5 cellular contexts compared by ENCODE assay signal in genomic region chr2:3569656-3570055, GRCh38. TPM values are rescaled to one million over a fixed set of nuclear protein-coding genes. Genes with fewer than 3 reads are reported as not detected.
"Had no signal": no experiment of that assay in that cellular context is flagged by ENCODE, and none has a peak within 500 bp of the region (broad histone marks: within the 10 kb centered on the region; RNA-seq: fewer than 3 reads in every experiment).

No MANE protein-coding gene starts in this region.

RNA-seq across cellular contexts. Expression of gene COLEC11, which starts 25.3 kb away (rescaled TPM):
- total RNA-seq: activated B cell treated with CpG ODN at 0.5 μM for 24 hours; activated CD4-positive, alpha-beta memory T cell treated with anti-CD3 and anti-CD28 coated beads, Interleukin-2, amount 10 ng/mL, durations not matched to agents 7 days and 5 days; activated CD8-positive, alpha-beta T cell treated with anti-CD3 and anti-CD28 coated beads, Interleukin-2, amount 10 ng/mL, durations not matched to agents 7 days and 5 days; T-helper 1 cell treated with Interleukin-12 subunit alpha and Interleukin-12 subunit beta and Interleukin-4 antibody, amounts not matched to agents 30 ng/mL and 1 ng/mL, for 36 hours; T-helper 17 cell had no signal
